ENCODE assay signal across 8 cellular contexts in genomic region chr6:106974999-106975698, GRCh38. TPM values are rescaled to one million over a fixed set of nuclear protein-coding genes. Genes with fewer than 3 reads are reported as not detected.
A peak's percentile ranks its signal among the peaks of the same experiment; 100 is the strongest.
DNase-seq lines count a peak whose midpoint lies in the region; ATAC-seq and TF ChIP-seq lines count a peak whose summit lies in the region.

No MANE protein-coding gene starts in this region.

- H3K9ac ChIP-seq in duodenal mucosa (ENCODE audit: low read depth in 1 of 2, low read length in 2 of 2), result peak overlapping the region; percentile 32 to 56

- ATAC-seq in GM19025 (IDR thresholded peaks at IDR 0.05; ENCODE audit: low read depth, unreplicated experiment) (peak; percentile 55), HG03521 (IDR thresholded peaks at IDR 0.05; ENCODE audit: unreplicated experiment) (peak; percentile 52)

- H3K27ac ChIP-seq in C4-2B (peak overlapping the region; percentile 47), duodenal mucosa (ENCODE audit: low read depth, low read length) (peak overlapping the region; percentile 66), mesodermal cell (ENCODE audit: low read depth, low read length, severe bottlenecking) (peak overlapping the region; percentile 95)

- WGBS in mesodermal cell (ENCODE audit: insufficient coverage in 2 of 2), 2 experiments, result 0% methylated on average over 39 to 52 of the region's 85 CpGs

- no peaks in the 10 kb centered on the region for H3K36me3 ChIP-seq in duodenal mucosa (ENCODE audit: control insufficient read depth in 1 of 2, insufficient read depth in 2 of 2, low read length in 2 of 2)
- H3K36me3 ChIP-seq in mesodermal cell (ENCODE audit: control insufficient read depth, insufficient read depth, low read length), result peaks cover 19% of the 10 kb centered on the region

- H3K27me3 ChIP-seq in duodenal mucosa (ENCODE audit: control insufficient read depth in 1 of 2, insufficient read depth in 2 of 2, low read length in 2 of 2), result peaks cover 13 to 21% of the 10 kb centered on the region in 2 donors

- H3K9me3 ChIP-seq in duodenal mucosa (ENCODE audit: control insufficient read depth in 1 of 2, low read length in 2 of 2) (no peaks in the 10 kb centered on the region), mesodermal cell (ENCODE audit: control insufficient read depth, low read length) (no peaks in the 10 kb centered on the region)

- peaks cover 8 to 25% of the 10 kb centered on the region in 2 donors for H3K4me1 ChIP-seq in duodenal mucosa (ENCODE audit: control insufficient read depth in 1 of 2, insufficient read depth in 2 of 2, low read length in 2 of 2)
- H3K4me1 ChIP-seq in mesodermal cell (ENCODE audit: control insufficient read depth, insufficient read depth, low read length, poor library complexity, severe bottlenecking), result no peaks in the 10 kb centered on the region

- H3K4me3 ChIP-seq in duodenal mucosa (ENCODE audit: low read depth in 1 of 2, low read length in 2 of 2), result peak overlapping the region; percentile 55 to 61
- H3K4me3 ChIP-seq in mesodermal cell (ENCODE audit: extremely low read depth, insufficient read depth, low read length, poor library complexity, severe bottlenecking), result peak overlapping the region; percentile 65

- peak; percentile 84 for TF ChIP-seq CTCF in C4-2B (conservative IDR thresholded peaks at IDR 0.05)

- peak; percentile 11 for DNase-seq in RPMI8226
- peak; percentile 53 for DNase-seq in ureter (ENCODE audit: low spot score)
- DNase-seq in SIG-M5 (lab: John Stamatoyannopoulos, UW), result no peak

RNA-seq across cellular contexts. Expression of gene CD24, which starts 0.6 kb away (rescaled TPM):
- 392 TPM for polyA plus RNA-seq in mesodermal cell (2013, experiment 1 of 2)
- polyA plus RNA-seq in mesodermal cell (2013, experiment 2 of 2), result 456 TPM
- total RNA-seq in ureter, result 253 TPM

RNA-seq across cellular contexts. Expression of gene MTRES1, which starts 52.9 kb away (rescaled TPM):
- 16.1 TPM for polyA plus RNA-seq in mesodermal cell (2013, experiment 1 of 2)
- 19.8 TPM for polyA plus RNA-seq in mesodermal cell (2013, experiment 2 of 2)
- total RNA-seq in ureter, result 23.9 TPM
